In the genomic region with DNA sequence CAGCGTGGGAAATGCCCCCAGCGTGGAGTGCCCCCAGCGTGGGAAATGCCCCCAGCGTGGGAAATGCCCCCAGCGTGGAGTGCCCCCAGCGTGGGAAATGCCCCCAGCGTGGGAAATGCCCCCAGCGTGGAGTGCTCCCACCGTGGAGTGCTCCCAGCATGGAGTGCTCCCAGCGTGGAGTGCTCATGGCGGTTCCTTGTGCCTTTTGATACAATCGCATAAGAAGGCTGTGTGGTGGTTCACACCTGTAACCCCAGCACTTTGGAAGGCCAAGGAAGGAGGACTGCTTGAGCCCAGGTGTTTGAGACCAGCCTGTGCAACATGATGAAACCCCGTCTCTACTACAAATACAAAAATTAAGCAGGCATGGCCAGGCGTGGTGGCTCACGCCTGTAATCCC, we compare ENCODE assay signal across 5 cellular contexts.
A peak's percentile ranks its signal among the peaks of the same experiment; 100 is the strongest.
DNase-seq lines count a peak whose midpoint lies in the region; FAIRE-seq and TF ChIP-seq lines count a peak whose summit lies in the region.
"Not testable (repeated sequence)": the region's sequence is repeated elsewhere in the genome, so short reads cannot be mapped to it uniquely, and the experiment has no call there.

No MANE protein-coding gene starts in this region.

- intact Hi-C loops in kidney (cut with DNase I), result not testable (repeated sequence)

- CTCF ChIA-PET in HEK293 (lab: Yijun Ruan, JAX), result interaction anchor here (0.6 kb wide), 1 partner anchor 28 kb away, joined by 3 read pairs; no protein-coding TSS in a partner anchor

- H3K36me3 ChIP-seq in HEK293 (ENCODE audit: control insufficient read depth in 2 of 2, insufficient read depth in 1 of 2, low read length in 2 of 2); kidney (ENCODE audit: control insufficient read depth in 1 of 2, insufficient read depth in 2 of 2, low read length in 2 of 2): not testable (repeated sequence)

- not testable (repeated sequence) for H3K27ac ChIP-seq in HEK293 (ENCODE audit: extremely low read depth, low read depth, low read length); kidney (ENCODE audit: low read depth in 2 of 2, low read length in 2 of 2)

- not testable (repeated sequence) for H3K4me3 Mint-ChIP-seq in chondrocyte (ENCODE audit: unreplicated experiment)

- POLR2A ChIA-PET in HEK293 (lab: Yijun Ruan, JAX), result not testable (repeated sequence)

- H3K9me3 ChIP-seq in HEK293 (ENCODE audit: control insufficient read depth, insufficient read depth, low read depth, low read length); kidney (ENCODE audit: control insufficient read depth in 1 of 2, low read length in 2 of 2): not testable (repeated sequence)

- H3K36me3 Mint-ChIP-seq in chondrocyte (ENCODE audit: low read depth), result not testable (repeated sequence)

- H3K9ac ChIP-seq in kidney (ENCODE audit: low read length in 2 of 2), result not testable (repeated sequence)

- FAIRE-seq in kidney (lab: Jason Lieb, UNC), result not testable (repeated sequence)

- H3K9me3 Mint-ChIP-seq in chondrocyte (ENCODE audit: low read depth), result not testable (repeated sequence)

- H3K27me3 Mint-ChIP-seq in chondrocyte (ENCODE audit: low read depth), result not testable (repeated sequence)

- peak; percentile 28 for DNase-seq in activated CD8-positive, alpha-beta memory T cell treated with anti-CD3 and anti-CD28 coated beads for 24 hours
- DNase-seq in chondrocyte (ENCODE audit: low spot score) (peak; percentile 40), kidney (peak; percentile 13), mesenteric fat pad (ENCODE audit: low spot score) (peak; percentile 37)

- H3K27ac Mint-ChIP-seq in chondrocyte (ENCODE audit: unreplicated experiment), result not testable (repeated sequence)

- H3K4me3 ChIP-seq in HEK293 (ENCODE audit: low read depth, low read length); kidney (ENCODE audit: low read length in 2 of 2): not testable (repeated sequence)

- not testable (repeated sequence) for H3K4me1 ChIP-seq in HEK293 (ENCODE audit: control insufficient read depth, insufficient read depth, low read length); kidney (ENCODE audit: control insufficient read depth in 1 of 2, insufficient read depth in 1 of 2, low read depth in 1 of 2, low read length in 2 of 2)

- not testable (repeated sequence) for H3K4me1 Mint-ChIP-seq in chondrocyte (ENCODE audit: low read depth)

- TF ChIP-seq CTCF in HEK293 (tag by site-specific recombination; IDR thresholded peaks at IDR 0.05); chondrocyte (IDR thresholded peaks at IDR 0.05); kidney (IDR thresholded peaks at IDR 0.05; ENCODE audit: borderline replicate concordance, extremely low read depth, insufficient read depth): not testable (repeated sequence)

TF ChIP-seq in HEK293, 187 proteins besides CTCF, POLR2A, EP300 and RAD21:
- TF ChIP-seq SETDB1 (IDR thresholded peaks at IDR 0.05; ENCODE audit: insufficient read length, low read length), result peak; percentile 34
- TF ChIP-seq GLIS1 (tag by site-specific recombination; IDR thresholded peaks at IDR 0.05), result peak; percentile 10; the same call in 1 of the 2 replicates
TF ChIP-seq in HEK293: peak in this region for 2; not testable (repeated sequence) for 185.
